ENCODE assay signal across 34 cellular contexts in the genomic region with DNA sequence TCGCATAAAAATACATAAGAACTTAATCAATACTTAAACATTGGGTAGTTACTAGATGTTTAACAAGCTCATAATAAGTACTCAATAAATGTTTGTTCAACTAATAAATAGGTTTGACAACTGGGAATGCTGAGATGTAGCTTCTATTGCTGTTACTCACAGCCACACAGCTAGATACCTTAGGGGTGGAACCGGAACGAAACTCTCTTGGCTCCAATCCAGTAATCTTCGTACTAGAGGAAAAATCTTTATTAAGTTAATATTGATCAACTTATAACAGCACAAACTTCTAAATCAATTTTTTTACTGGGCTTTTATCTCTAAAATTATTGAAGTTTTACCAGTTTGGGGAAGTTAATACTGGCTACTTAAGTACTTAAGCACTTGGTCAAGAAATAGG.
"Had no signal": no experiment of that assay in that cellular context is flagged by ENCODE, and none has a peak within 500 bp of the region (broad histone marks: within the 10 kb centered on the region; RNA-seq: fewer than 3 reads in every experiment).

No MANE protein-coding gene starts in this region.

- H3K4me3 Mint-ChIP-seq: activated CD4-positive, alpha-beta memory T cell treated with anti-CD3 and anti-CD28 coated beads for 36 hours; activated CD4-positive, alpha-beta T cell treated with anti-CD3 and anti-CD28 coated beads for 36 hours; activated CD4-positive, alpha-beta T cell treated with anti-CD3 and anti-CD28 coated beads, Interleukin-2, amount 10 ng/mL, durations not matched to agents 24 days and 14 days; activated CD8-positive, alpha-beta memory T cell treated with anti-CD3 and anti-CD28 coated beads, Interleukin-2, amount 10 ng/mL, durations not matched to agents 7 days and 5 days; activated CD8-positive, alpha-beta T cell treated with anti-CD3 and anti-CD28 coated beads, Interleukin-2, amount 10 ng/mL, durations not matched to agents 7 days and 5 days; activated naive CD4-positive, alpha-beta T cell treated with anti-CD3 and anti-CD28 coated beads for 36 hours; activated naive CD4-positive, alpha-beta T cell treated with anti-CD3 and anti-CD28 coated beads, Interleukin-2, amount 50 U/mL, for 24 hours; activated naive CD8-positive, alpha-beta T cell treated with anti-CD3 and anti-CD28 coated beads for 36 hours; activated naive CD8-positive, alpha-beta T cell treated with anti-CD3 and anti-CD28 coated beads, Interleukin-2, amount 50 U/mL, for 24 hours; activated T-helper 1 cell treated with anti-CD3 and anti-CD28 coated beads, Interleukin-12 subunit alpha, Interleukin-12 subunit beta, Interleukin-2, Interleukin-4 antibody, amounts not matched to agents 30 ng/mL and 10 ng/mL and 1 ng/mL, durations not matched to agents 14 hours and 24 hours and 36 hours; central memory CD8-positive, alpha-beta T cell; dendritic cell treated with granulocyte-macrophage colony-stimulating factor and Interleukin-4, amounts not matched to agents 40 ng/mL and 50 ng/mL, for 4 days; endodermal cell; T-helper 17 cell; T-helper 2 cell treated with Interferon-gamma antibody and Interleukin-4, amounts not matched to agents 5 μg/mL and 100 μg/mL, for 36 hours had no signal

- H3K4me3 ChIP-seq: adrenal gland, body of pancreas, coronary artery, dorsolateral prefrontal cortex, esophagus muscularis mucosa, gastroesophageal sphincter had no signal

- H3K9me3 ChIP-seq: adrenal gland, body of pancreas, esophagus muscularis mucosa, gastroesophageal sphincter had no signal

- H3K36me3 Mint-ChIP-seq: activated CD4-positive, alpha-beta memory T cell treated with anti-CD3 and anti-CD28 coated beads for 36 hours; activated CD8-positive, alpha-beta memory T cell treated with anti-CD3 and anti-CD28 coated beads, Interleukin-2, amount 10 ng/mL, durations not matched to agents 7 days and 5 days; activated naive CD4-positive, alpha-beta T cell treated with anti-CD3 and anti-CD28 coated beads, Interleukin-2, amount 50 U/mL, for 24 hours; activated naive CD8-positive, alpha-beta T cell treated with anti-CD3 and anti-CD28 coated beads for 36 hours had no signal

- H3K27me3 ChIP-seq: body of pancreas had no signal

- H3K9me3 Mint-ChIP-seq: activated CD4-positive, alpha-beta memory T cell treated with anti-CD3 and anti-CD28 coated beads for 36 hours; activated CD4-positive, alpha-beta T cell treated with anti-CD3 and anti-CD28 coated beads, Interleukin-2, amount 10 ng/mL, durations not matched to agents 24 days and 14 days; activated naive CD4-positive, alpha-beta T cell treated with anti-CD3 and anti-CD28 coated beads for 36 hours; activated naive CD4-positive, alpha-beta T cell treated with anti-CD3 and anti-CD28 coated beads, Interleukin-2, amount 50 U/mL, for 24 hours; activated naive CD8-positive, alpha-beta T cell treated with anti-CD3 and anti-CD28 coated beads for 36 hours; activated naive CD8-positive, alpha-beta T cell treated with anti-CD3 and anti-CD28 coated beads, Interleukin-2, amount 50 U/mL, for 24 hours; activated T-helper 1 cell treated with anti-CD3 and anti-CD28 coated beads, Interleukin-12 subunit alpha, Interleukin-12 subunit beta, Interleukin-2, Interleukin-4 antibody, amounts not matched to agents 30 ng/mL and 10 ng/mL and 1 ng/mL, durations not matched to agents 14 hours and 24 hours and 36 hours; activated T-helper 2 cell treated with anti-CD3 and anti-CD28 coated beads, Interferon-gamma antibody, Interleukin-2, Interleukin-4, amounts not matched to agents 10 μg/mL and 5 μg/mL and 100 μg/mL, durations not matched to agents 14 hours and 24 hours and 36 hours; central memory CD8-positive, alpha-beta T cell; dendritic cell treated with granulocyte-macrophage colony-stimulating factor and Interleukin-4, amounts not matched to agents 40 ng/mL and 50 ng/mL, for 4 days; endodermal cell; T-helper 2 cell treated with Interferon-gamma antibody and Interleukin-4, amounts not matched to agents 5 μg/mL and 100 μg/mL, for 36 hours had no signal

- ATAC-seq: activated CD4-positive, alpha-beta T cell treated with anti-CD3 and anti-CD28 coated beads for 36 hours; activated CD8-positive, alpha-beta memory T cell treated with anti-CD3 and anti-CD28 coated beads, Interleukin-2, amount 10 ng/mL, durations not matched to agents 7 days and 5 days; activated CD8-positive, alpha-beta T cell treated with anti-CD3 and anti-CD28 coated beads, Interleukin-2, amount 10 ng/mL, durations not matched to agents 7 days and 5 days; activated naive CD8-positive, alpha-beta T cell treated with anti-CD3 and anti-CD28 coated beads, Interleukin-2, amount 50 U/mL, for 24 hours; body of pancreas; gastroesophageal sphincter; T-helper 17 cell had no signal

- H3K4me1 ChIP-seq: adrenal gland, body of pancreas, esophagus muscularis mucosa, gastroesophageal sphincter had no signal

- H3K4me1 Mint-ChIP-seq: activated CD4-positive, alpha-beta T cell treated with anti-CD3 and anti-CD28 coated beads for 36 hours; activated CD4-positive, alpha-beta T cell treated with anti-CD3 and anti-CD28 coated beads, Interleukin-2, amount 10 ng/mL, durations not matched to agents 24 days and 14 days; activated CD8-positive, alpha-beta memory T cell treated with anti-CD3 and anti-CD28 coated beads, Interleukin-2, amount 10 ng/mL, durations not matched to agents 7 days and 5 days; activated naive CD4-positive, alpha-beta T cell treated with anti-CD3 and anti-CD28 coated beads, Interleukin-2, amount 50 U/mL, for 24 hours; activated naive CD8-positive, alpha-beta T cell treated with anti-CD3 and anti-CD28 coated beads for 36 hours; activated naive CD8-positive, alpha-beta T cell treated with anti-CD3 and anti-CD28 coated beads, Interleukin-2, amount 50 U/mL, for 24 hours; central memory CD8-positive, alpha-beta T cell had no signal

- H3K36me3 ChIP-seq: adrenal gland, esophagus muscularis mucosa, gastroesophageal sphincter had no signal

- H3K27ac Mint-ChIP-seq: activated CD4-positive, alpha-beta memory T cell treated with anti-CD3 and anti-CD28 coated beads for 36 hours; activated CD4-positive, alpha-beta T cell treated with anti-CD3 and anti-CD28 coated beads for 36 hours; activated CD4-positive, alpha-beta T cell treated with anti-CD3 and anti-CD28 coated beads, Interleukin-2, amount 10 ng/mL, durations not matched to agents 24 days and 14 days; activated CD8-positive, alpha-beta memory T cell treated with anti-CD3 and anti-CD28 coated beads, Interleukin-2, amount 10 ng/mL, durations not matched to agents 7 days and 5 days; activated CD8-positive, alpha-beta T cell treated with anti-CD3 and anti-CD28 coated beads, Interleukin-2, amount 10 ng/mL, durations not matched to agents 7 days and 5 days; activated naive CD4-positive, alpha-beta T cell treated with anti-CD3 and anti-CD28 coated beads for 36 hours; activated naive CD4-positive, alpha-beta T cell treated with anti-CD3 and anti-CD28 coated beads, Interleukin-2, amount 50 U/mL, for 24 hours; activated naive CD8-positive, alpha-beta T cell treated with anti-CD3 and anti-CD28 coated beads for 36 hours; activated naive CD8-positive, alpha-beta T cell treated with anti-CD3 and anti-CD28 coated beads, Interleukin-2, amount 50 U/mL, for 24 hours; activated T-helper 1 cell treated with anti-CD3 and anti-CD28 coated beads, Interleukin-12 subunit alpha, Interleukin-12 subunit beta, Interleukin-2, Interleukin-4 antibody, amounts not matched to agents 30 ng/mL and 10 ng/mL and 1 ng/mL, durations not matched to agents 14 hours and 24 hours and 36 hours; activated T-helper 2 cell treated with anti-CD3 and anti-CD28 coated beads, Interferon-gamma antibody, Interleukin-2, Interleukin-4, amounts not matched to agents 10 μg/mL and 5 μg/mL and 100 μg/mL, durations not matched to agents 14 hours and 24 hours and 36 hours; dendritic cell treated with granulocyte-macrophage colony-stimulating factor and Interleukin-4, amounts not matched to agents 40 ng/mL and 50 ng/mL, for 4 days; endodermal cell; T-helper 17 cell; T-helper 2 cell treated with Interferon-gamma antibody and Interleukin-4, amounts not matched to agents 5 μg/mL and 100 μg/mL, for 36 hours had no signal

- DNase-seq: activated CD4-positive, alpha-beta memory T cell treated with anti-CD3 and anti-CD28 coated beads for 36 hours; activated CD4-positive, alpha-beta T cell treated with anti-CD3 and anti-CD28 coated beads for 36 hours; activated CD4-positive, alpha-beta T cell treated with anti-CD3 and anti-CD28 coated beads, Interleukin-2, amount 10 ng/mL, durations not matched to agents 24 days and 14 days; activated CD4-positive, CD25-positive, alpha-beta regulatory T cell; activated CD4-positive, CD25-positive, alpha-beta regulatory T cell treated with anti-CD3 and anti-CD28 coated beads, Interleukin-2, amount 50 U/mL, for 72 hours; activated CD8-positive, alpha-beta memory T cell treated with anti-CD3 and anti-CD28 coated beads, Interleukin-2, amount 10 ng/mL, durations not matched to agents 7 days and 5 days; activated CD8-positive, alpha-beta memory T cell treated with anti-CD3 and anti-CD28 coated beads, Interleukin-2, amount 50 U/mL, for 4 hours; activated CD8-positive, alpha-beta T cell treated with anti-CD3 and anti-CD28 coated beads, Interleukin-2, amount 10 ng/mL, durations not matched to agents 7 days and 5 days; activated effector memory CD4-positive, alpha-beta T cell treated with anti-CD3 and anti-CD28 coated beads, Interleukin-2, amount 50 U/mL, for 16 hours; activated naive CD4-positive, alpha-beta T cell treated with anti-CD3 and anti-CD28 coated beads for 36 hours; activated naive CD8-positive, alpha-beta T cell treated with anti-CD3 and anti-CD28 coated beads for 36 hours; activated naive CD8-positive, alpha-beta T cell treated with anti-CD3 and anti-CD28 coated beads, Interleukin-2, amount 50 U/mL, for 24 hours; activated T-cell treated with anti-CD3 and anti-CD28 coated beads, Interleukin-2, amount 50 U/mL, for 1 hour; activated T-cell treated with anti-CD3 and anti-CD28 coated beads, Interleukin-2, amount 50 U/mL, for 48 hours; adrenal gland; amygdala; aorta; body of pancreas; dorsolateral prefrontal cortex; effector memory CD4-positive, alpha-beta T cell; endodermal cell; erythroblast; foreskin melanocyte; T-helper 1 cell; T-helper 17 cell had no signal

- H3K27ac ChIP-seq: adrenal gland, body of pancreas, coronary artery, dorsolateral prefrontal cortex, esophagus muscularis mucosa, gastroesophageal sphincter had no signal
